30 cellular contexts compared by ENCODE assay signal in the genomic region with DNA sequence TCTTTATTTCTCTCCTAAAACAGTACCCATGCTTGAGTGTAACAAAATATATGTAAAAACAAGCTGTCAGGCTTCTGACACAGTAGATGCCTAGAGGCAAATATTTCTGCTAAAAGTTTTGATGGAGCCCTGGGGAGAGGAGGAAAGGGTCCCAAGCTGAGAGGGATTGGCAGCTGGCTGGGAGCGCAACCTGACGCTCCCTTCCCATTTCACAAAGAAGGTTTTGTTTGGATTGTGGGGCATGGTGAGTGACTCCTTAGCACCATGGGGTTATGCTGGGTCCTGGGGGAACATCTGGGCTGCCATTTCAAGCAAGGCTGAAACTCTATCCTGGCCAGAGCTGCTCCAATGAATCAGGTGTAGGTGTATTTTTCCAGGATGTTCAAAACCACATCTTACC.
"Had no signal": no experiment of that assay in that cellular context is flagged by ENCODE, and none has a peak within 500 bp of the region (broad histone marks: within the 10 kb centered on the region; RNA-seq: fewer than 3 reads in every experiment).

No MANE protein-coding gene starts in this region.

- DNase-seq: activated B cell treated with CpG ODN at 0.5 μM for 24 hours; activated CD4-positive, alpha-beta T cell treated with anti-CD3 and anti-CD28 coated beads for 48 hours; activated CD4-positive, alpha-beta T cell treated with anti-CD3 and anti-CD28 coated beads, Interleukin-2, amount 50 U/mL, for 1 hour; activated CD4-positive, alpha-beta T cell treated with anti-CD3 and anti-CD28 coated beads, Interleukin-2, amount 50 U/mL, for 48 hours; activated CD8-positive, alpha-beta memory T cell treated with anti-CD3 and anti-CD28 coated beads for 24 hours; activated CD8-positive, alpha-beta T cell treated with anti-CD3 and anti-CD28 coated beads for 36 hours; activated effector memory CD4-positive, alpha-beta T cell treated with anti-CD3 and anti-CD28 coated beads, Interleukin-2, amount 50 U/mL, for 16 hours; activated naive CD4-positive, alpha-beta T cell treated with anti-CD3 and anti-CD28 coated beads for 36 hours; activated naive CD8-positive, alpha-beta T cell treated with anti-CD3 and anti-CD28 coated beads for 36 hours; activated naive CD8-positive, alpha-beta T cell treated with anti-CD3 and anti-CD28 coated beads, Interleukin-2, amount 50 U/mL, for 24 hours; activated T-cell treated with anti-CD3 and anti-CD28 coated beads, Interleukin-2, amount 50 U/mL, for 1 hour; activated T-cell treated with anti-CD3 and anti-CD28 coated beads, Interleukin-2, amount 50 U/mL, for 48 hours; adrenal gland; amygdala; aorta; body of pancreas; caudate nucleus; colonic mucosa; effector CD8-positive, alpha-beta T cell; esophagus squamous epithelium; foreskin melanocyte; heart right ventricle; T1000; WERI-Rb-1 had no signal

- H3K4me1 ChIP-seq: adrenal gland, body of pancreas, colonic mucosa, esophagus squamous epithelium, gastroesophageal sphincter, heart right ventricle had no signal

- H3K4me3 Mint-ChIP-seq: activated B cell treated with CpG ODN at 0.5 μM for 24 hours; activated CD8-positive, alpha-beta T cell treated with anti-CD3 and anti-CD28 coated beads for 36 hours; activated naive CD4-positive, alpha-beta T cell treated with anti-CD3 and anti-CD28 coated beads for 36 hours; activated naive CD4-positive, alpha-beta T cell treated with anti-CD3 and anti-CD28 coated beads, Interleukin-2, amount 50 U/mL, for 24 hours; activated naive CD8-positive, alpha-beta T cell treated with anti-CD3 and anti-CD28 coated beads for 36 hours; activated naive CD8-positive, alpha-beta T cell treated with anti-CD3 and anti-CD28 coated beads, Interleukin-2, amount 50 U/mL, for 24 hours; activated T-helper 1 cell treated with anti-CD3 and anti-CD28 coated beads, Interleukin-12 subunit alpha, Interleukin-12 subunit beta, Interleukin-2, Interleukin-4 antibody, amounts not matched to agents 30 ng/mL and 10 ng/mL and 1 ng/mL, durations not matched to agents 14 hours and 24 hours and 36 hours; T-helper 1 cell treated with Interleukin-12 subunit alpha and Interleukin-12 subunit beta and Interleukin-4 antibody, amounts not matched to agents 30 μg/mL and 1 μg/mL, for 36 hours had no signal

- H3K36me3 ChIP-seq: adrenal gland, colonic mucosa, esophagus squamous epithelium, gastroesophageal sphincter, heart right ventricle, WERI-Rb-1 had no signal

- H3K27ac ChIP-seq: adrenal gland, body of pancreas, colonic mucosa, epithelial cell of prostate, esophagus squamous epithelium, gastroesophageal sphincter, heart right ventricle, WERI-Rb-1 had no signal

- H3K4me3 ChIP-seq: adrenal gland, body of pancreas, colonic mucosa, esophagus squamous epithelium, gastroesophageal sphincter, heart right ventricle had no signal

- H3K4me1 Mint-ChIP-seq: activated B cell treated with CpG ODN at 0.5 μM for 24 hours; activated naive CD4-positive, alpha-beta T cell treated with anti-CD3 and anti-CD28 coated beads, Interleukin-2, amount 50 U/mL, for 24 hours; activated naive CD8-positive, alpha-beta T cell treated with anti-CD3 and anti-CD28 coated beads for 36 hours; activated naive CD8-positive, alpha-beta T cell treated with anti-CD3 and anti-CD28 coated beads, Interleukin-2, amount 50 U/mL, for 24 hours had no signal

- H3K27ac Mint-ChIP-seq: activated B cell treated with CpG ODN at 0.5 μM for 24 hours; activated CD8-positive, alpha-beta T cell treated with anti-CD3 and anti-CD28 coated beads for 36 hours; activated naive CD4-positive, alpha-beta T cell treated with anti-CD3 and anti-CD28 coated beads for 36 hours; activated naive CD4-positive, alpha-beta T cell treated with anti-CD3 and anti-CD28 coated beads, Interleukin-2, amount 50 U/mL, for 24 hours; activated naive CD8-positive, alpha-beta T cell treated with anti-CD3 and anti-CD28 coated beads for 36 hours; activated naive CD8-positive, alpha-beta T cell treated with anti-CD3 and anti-CD28 coated beads, Interleukin-2, amount 50 U/mL, for 24 hours; activated T-helper 1 cell treated with anti-CD3 and anti-CD28 coated beads, Interleukin-12 subunit alpha, Interleukin-12 subunit beta, Interleukin-2, Interleukin-4 antibody, amounts not matched to agents 30 ng/mL and 10 ng/mL and 1 ng/mL, durations not matched to agents 14 hours and 24 hours and 36 hours; activated T-helper 2 cell treated with anti-CD3 and anti-CD28 coated beads, Interferon-gamma antibody, Interleukin-2, Interleukin-4, amounts not matched to agents 10 μg/mL and 5 μg/mL and 100 μg/mL, durations not matched to agents 14 hours and 24 hours and 36 hours; T-helper 1 cell treated with Interleukin-12 subunit alpha and Interleukin-12 subunit beta and Interleukin-4 antibody, amounts not matched to agents 30 μg/mL and 1 μg/mL, for 36 hours had no signal

- H3K27me3 Mint-ChIP-seq: activated B cell treated with CpG ODN at 0.5 μM for 24 hours; activated CD8-positive, alpha-beta T cell treated with anti-CD3 and anti-CD28 coated beads for 36 hours; activated naive CD4-positive, alpha-beta T cell treated with anti-CD3 and anti-CD28 coated beads, Interleukin-2, amount 50 U/mL, for 24 hours had no signal

- H3K27me3 ChIP-seq: adrenal gland, body of pancreas, colonic mucosa, esophagus squamous epithelium, gastroesophageal sphincter, heart right ventricle had no signal

- H3K36me3 Mint-ChIP-seq: activated naive CD4-positive, alpha-beta T cell treated with anti-CD3 and anti-CD28 coated beads, Interleukin-2, amount 50 U/mL, for 24 hours; activated naive CD8-positive, alpha-beta T cell treated with anti-CD3 and anti-CD28 coated beads for 36 hours had no signal

- H3K9me3 ChIP-seq: adrenal gland, body of pancreas, colonic mucosa, esophagus squamous epithelium had no signal
